ENCODE assay signal across 8 cellular contexts in the genomic region with DNA sequence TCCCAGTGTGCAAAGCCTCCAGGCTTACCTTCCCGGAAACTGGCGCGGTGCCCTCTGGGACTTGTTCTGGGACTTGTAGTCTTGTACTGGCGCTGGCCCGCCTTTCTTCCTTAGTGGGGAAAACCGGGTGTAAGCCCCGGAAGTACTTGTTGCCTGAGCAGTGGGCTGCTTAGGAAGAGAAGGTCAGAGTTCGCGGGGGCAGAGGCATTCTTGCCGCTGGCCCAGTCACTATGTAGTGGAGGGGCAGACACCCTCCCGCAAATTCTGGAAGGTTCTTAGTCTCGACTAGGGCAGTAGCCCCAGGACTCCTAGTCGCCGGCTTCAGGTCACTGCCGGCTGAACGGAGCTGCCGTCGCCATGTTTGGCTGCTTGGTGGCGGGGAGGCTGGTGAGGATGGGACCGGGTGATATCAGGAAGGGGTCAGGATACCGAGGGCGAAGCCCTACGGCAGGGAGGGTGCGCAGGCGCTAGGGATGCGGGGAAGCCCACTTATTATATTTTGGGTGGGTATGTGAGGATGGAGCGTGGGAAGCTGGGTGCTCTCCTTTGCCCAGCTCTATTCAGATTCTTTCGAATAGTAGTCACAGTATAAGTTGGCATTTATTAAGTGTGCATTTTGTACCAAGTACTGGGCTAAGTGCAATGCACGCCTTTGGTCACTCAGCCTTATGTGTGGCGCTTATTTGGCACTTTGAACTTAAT. TPM values are rescaled to one million over a fixed set of nuclear protein-coding genes. Genes with fewer than 3 reads are reported as not detected.
DNase-seq lines count a peak whose midpoint lies in the region; ATAC-seq and TF ChIP-seq lines count a peak whose summit lies in the region.

A gene with protein sequence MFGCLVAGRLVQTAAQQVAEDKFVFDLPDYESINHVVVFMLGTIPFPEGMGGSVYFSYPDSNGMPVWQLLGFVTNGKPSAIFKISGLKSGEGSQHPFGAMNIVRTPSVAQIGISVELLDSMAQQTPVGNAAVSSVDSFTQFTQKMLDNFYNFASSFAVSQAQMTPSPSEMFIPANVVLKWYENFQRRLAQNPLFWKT (plus strand): TSS at position 149 of the 702 bp plus-strand sequence. CDS start 209 bp downstream, at position 358.

- ATAC-seq in HG02759 (IDR thresholded peaks at IDR 0.05; ENCODE audit: unreplicated experiment) = peak; percentile 99
- ATAC-seq in Right ventricle myocardium inferior = peak; percentile 100

- no peak for TF ChIP-seq EP300 in ovary (IDR thresholded peaks at IDR 0.05)

- H3K4me3 ChIP-seq in GM12864 (ENCODE audit: low read depth, low read length) (peak within 1 kb of the TSS; percentile 84), ovary (peak within 1 kb of the TSS; percentile 63), thyroid gland (replicated peaks in 1 of 3) (peak within 1 kb of the TSS; percentile 63 to 75 (median 68))

- TF ChIP-seq CTCF in GM12864 (IDR thresholded peaks at IDR 0.05; ENCODE audit: low read depth, low read length, missing control alignments) = no peak
- peak in 1 of 3 donors; percentile 10 for TF ChIP-seq CTCF in ovary (IDR thresholded peaks at IDR 0.05)
- TF ChIP-seq CTCF in thyroid gland (IDR thresholded peaks at IDR 0.05) = no peak

- H3K27ac ChIP-seq in ovary = peak within 1 kb of the TSS; percentile 26 to 41
- H3K27ac ChIP-seq in thyroid gland = peak within 1 kb of the TSS; percentile 52 to 91 (median 69)

- intact Hi-C loops in Right ventricle myocardium inferior (cut with DNase I) (loop anchor here (5.0 kb wide), 1 partner anchor 55 kb away; no protein-coding TSS in a partner anchor), ovary (cut with DNase I) (no loop called here), thyroid gland (cut with DNase I) (no loop called here)

- no peaks in the 10 kb centered on the region for H3K9me3 ChIP-seq in ovary
- no peaks in the 10 kb centered on the region for H3K9me3 ChIP-seq in thyroid gland

- WGBS in ovary, 3 donors = 0 to 2% (median 0%) methylated on average over 30 of the region's 30 CpGs
- WGBS in thyroid gland, 2 donors = 1% methylated on average over 18 to 25 of the region's 30 CpGs

- H3K27me3 ChIP-seq in ovary (no peaks in the 10 kb centered on the region), thyroid gland (no peaks in the 10 kb centered on the region)

- TF ChIP-seq POLR2A in ovary (IDR thresholded peaks at IDR 0.05) (peak; percentile 42), thyroid gland (IDR thresholded peaks at IDR 0.05) (peak in 1 of 2 donors; percentile 63)

- peak; percentile 88 for DNase-seq in GM12864 (ENCODE audit: low read depth)
- DNase-seq in NCI-H1417 (lab: John Stamatoyannopoulos, UW) = peak; percentile 97 to 99 (median 97)
- peak; percentile 97 to 99 for DNase-seq in SW 1271 (lab: John Stamatoyannopoulos, UW)
- peak; percentile 81 for DNase-seq in activated naive CD8-positive, alpha-beta T cell treated with anti-CD3 and anti-CD28 coated beads, Interleukin-2, amount 50 U/mL, for 16 hours (ENCODE audit: low read depth, low spot score)
- DNase-seq in Right ventricle myocardium inferior (ENCODE audit: missing footprints) = peak; percentile 100
- DNase-seq in ovary = peak; percentile 98 to 100 (median 100)
- peak; percentile 100 for DNase-seq in thyroid gland

- H3K36me3 ChIP-seq in ovary (no peaks in the 10 kb centered on the region), thyroid gland (no peaks in the 10 kb centered on the region)

- H3K4me1 ChIP-seq in ovary (ENCODE audit: insufficient read depth) (no peaks in the 10 kb centered on the region), thyroid gland (peaks cover 6 to 12% of the 10 kb centered on the region in 2 donors)

RNA-seq across cellular contexts. Expression of the gene that starts here (rescaled TPM):
- total RNA-seq in Right ventricle myocardium inferior = 51.5 TPM
- 10 to 100 TPM; 26.6 to 32.6 (median 29.8) TPM for total RNA-seq in ovary
- 10 to 100 TPM; 34.3 to 43.7 TPM for polyA plus RNA-seq in ovary
- total RNA-seq in thyroid gland = 10 to 100 TPM; 32.9 to 53.6 (median 36.9) TPM

Comparison
In these comparisons a context has a peak if more than half of its experiments do, and no peak if none do; other contexts are left out.
1. Peak in every context shown above with its lines: DNase-seq, ATAC-seq, H3K4me3 ChIP-seq and H3K27ac ChIP-seq.